ENCODE assay signal across 19 cellular contexts in the genomic region with DNA sequence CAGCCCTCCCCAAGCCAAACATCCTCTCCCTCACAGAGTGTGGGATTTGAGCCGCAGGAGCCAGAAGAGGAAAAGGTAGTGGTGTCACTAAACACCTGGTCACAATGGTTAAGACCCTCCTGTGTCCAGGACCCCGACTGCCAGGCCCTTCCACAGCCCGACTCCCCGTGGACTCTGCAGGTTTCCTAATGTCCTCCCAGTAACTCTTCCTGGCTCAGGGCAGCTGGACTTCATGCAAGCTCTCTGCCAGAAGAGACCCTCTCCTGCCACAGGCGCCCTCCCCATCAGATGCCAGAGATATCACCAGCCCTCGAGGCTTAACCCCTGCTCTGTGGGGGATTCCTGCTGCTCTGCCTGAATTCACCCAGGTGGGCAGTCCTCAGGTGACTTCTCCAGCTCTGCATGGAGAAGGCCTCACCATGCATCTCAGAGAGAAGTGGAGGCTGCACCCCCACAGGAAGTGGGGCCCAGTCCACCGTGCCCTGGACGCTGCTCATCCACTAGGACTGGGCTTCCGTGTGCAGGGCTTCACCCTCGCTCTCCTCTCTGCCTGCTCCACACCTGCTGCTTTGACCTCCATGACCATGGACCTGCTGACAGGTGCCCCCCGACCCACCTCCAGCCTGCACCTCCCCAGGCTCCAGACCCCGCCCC.
DNase-seq lines count a peak whose midpoint lies in the region; ATAC-seq and TF ChIP-seq lines count a peak whose summit lies in the region.
"Had no signal": no experiment of that assay in that cellular context is flagged by ENCODE, and none has a peak within 500 bp of the region (broad histone marks: within the 10 kb centered on the region; RNA-seq: fewer than 3 reads in every experiment).

No MANE protein-coding gene starts in this region.

- H3K27ac Mint-ChIP-seq in chondrocyte (ENCODE audit: unreplicated experiment) (no peak overlapping the region), type B pancreatic cell (no peak overlapping the region)
- H3K27ac Mint-ChIP-seq: B cell; CD4-positive, CD25-positive, alpha-beta regulatory T cell had no signal

- H3K4me3 ChIP-seq in right atrium auricular region (no peak overlapping the region), brain microvascular endothelial cell (ENCODE audit: low read depth, low read length) (no peak overlapping the region)
- H3K4me3 ChIP-seq: HAP-1, SJSA1 had no signal

- H3K9me3 Mint-ChIP-seq in chondrocyte (ENCODE audit: low read depth) (no peaks in the 10 kb centered on the region), type B pancreatic cell (no peaks in the 10 kb centered on the region)

- H3K9me3 ChIP-seq in right atrium auricular region: peaks cover 0 to 6% of the 10 kb centered on the region in 2 donors
- H3K9me3 ChIP-seq: HAP-1 had no signal

- in situ Hi-C loops in brain microvascular endothelial cell (cut with HindIII; ENCODE audit: low pct_ligation_motif_present, low sequenced_read_pairs): no loop called here

- TF ChIP-seq CTCF in right atrium auricular region (IDR thresholded peaks at IDR 0.05) (no peak), chondrocyte (IDR thresholded peaks at IDR 0.05) (no peak), type B pancreatic cell (conservative IDR thresholded peaks at IDR 0.05) (no peak), brain microvascular endothelial cell (IDR thresholded peaks at IDR 0.05; ENCODE audit: low read depth, low read length, missing control alignments) (no peak)

- H3K27me3 ChIP-seq in right atrium auricular region: no peaks in the 10 kb centered on the region
- no peaks in the 10 kb centered on the region for H3K27me3 ChIP-seq in brain microvascular endothelial cell (replicated peaks)
- H3K27me3 ChIP-seq: SJSA1 had no signal

- H3K4me3 Mint-ChIP-seq in chondrocyte (ENCODE audit: unreplicated experiment) (no peak overlapping the region), type B pancreatic cell (no peak overlapping the region)
- H3K4me3 Mint-ChIP-seq: B cell; CD4-positive, CD25-positive, alpha-beta regulatory T cell had no signal

- H3K27ac ChIP-seq in right atrium auricular region: no peak overlapping the region
- H3K27ac ChIP-seq in brain microvascular endothelial cell: no peak overlapping the region
- H3K27ac ChIP-seq: SJSA1 had no signal

- H3K36me3 ChIP-seq in right atrium auricular region: no peaks in the 10 kb centered on the region
- no peaks in the 10 kb centered on the region for H3K36me3 ChIP-seq in brain microvascular endothelial cell (replicated peaks)
- H3K36me3 ChIP-seq: HAP-1, SJSA1 had no signal

- H3K4me1 ChIP-seq in right atrium auricular region: no peaks in the 10 kb centered on the region
- H3K4me1 ChIP-seq: Caco-2, HAP-1, SJSA1 had no signal

- H3K36me3 Mint-ChIP-seq in chondrocyte (ENCODE audit: low read depth): peaks cover 2% of the 10 kb centered on the region
- H3K36me3 Mint-ChIP-seq in type B pancreatic cell: no peaks in the 10 kb centered on the region
- H3K36me3 Mint-ChIP-seq: CD4-positive, CD25-positive, alpha-beta regulatory T cell had no signal

- intact Hi-C loops in Right ventricle myocardium inferior (cut with DNase I): no loop called here

- no peaks in the 10 kb centered on the region for H3K4me1 Mint-ChIP-seq in chondrocyte (ENCODE audit: low read depth)
- H3K4me1 Mint-ChIP-seq in type B pancreatic cell (ENCODE audit: unreplicated experiment): peaks cover 4% of the 10 kb centered on the region
- H3K4me1 Mint-ChIP-seq: B cell; CD4-positive, CD25-positive, alpha-beta regulatory T cell had no signal

- H3K27me3 Mint-ChIP-seq in chondrocyte (ENCODE audit: low read depth) (no peaks in the 10 kb centered on the region), type B pancreatic cell (no peaks in the 10 kb centered on the region)
- H3K27me3 Mint-ChIP-seq: CD4-positive, CD25-positive, alpha-beta regulatory T cell had no signal

- peak; percentile 47 for DNase-seq in right atrium auricular region (ENCODE audit: low spot score)
- DNase-seq in Right ventricle myocardium inferior (ENCODE audit: missing footprints): no peak
- DNase-seq in chondrocyte (ENCODE audit: low spot score): peak; percentile 75
- peak; percentile 65 for DNase-seq in mesenteric fat pad (ENCODE audit: low spot score)
- DNase-seq in type B pancreatic cell (ENCODE audit: extremely low spot score, unreplicated experiment): peak; percentile 57
- no peak for DNase-seq in brain microvascular endothelial cell
- DNase-seq: CD4-positive, CD25-positive, alpha-beta regulatory T cell; NCI-H1417; NCI-H187 treated with DMSO at 0.1 percent for 48 hours; NCI-H446; NK-92 treated with Interleukin-12 subunit alpha and Interleukin-12 subunit beta, amount 100 ng/mL, for 24 hours; OCI-M1; RPMI8226 had no signal

- ATAC-seq in Right ventricle myocardium inferior: no peak
- no peak for ATAC-seq in HG03097 (IDR thresholded peaks at IDR 0.05; ENCODE audit: low FRiP score, unreplicated experiment)
- no peak for ATAC-seq in HG03439 (IDR thresholded peaks at IDR 0.05; ENCODE audit: unreplicated experiment)

Comparison
In these comparisons a context has a peak if more than half of its experiments do, and no peak if none do; other contexts are left out.
1. DNase-seq: peak in right atrium auricular region (single experiment), chondrocyte (single experiment), mesenteric fat pad (single experiment) and type B pancreatic cell (single experiment); none in Right ventricle myocardium inferior (single experiment) and brain microvascular endothelial cell (single experiment).